16 cellular contexts compared by ENCODE assay signal in genomic region chr22:47850644-47851151, GRCh38.
DNase-seq lines count a peak whose midpoint lies in the region; ATAC-seq, FAIRE-seq and TF ChIP-seq lines count a peak whose summit lies in the region.
"Had no signal": no experiment of that assay in that cellular context is flagged by ENCODE, and none has a peak within 500 bp of the region (broad histone marks: within the 10 kb centered on the region; RNA-seq: fewer than 3 reads in every experiment).

No MANE protein-coding gene starts in this region.

- POLR2A ChIA-PET in HepG2 (lab: Yijun Ruan, JAX): no interaction called here

- H3K27ac ChIP-seq in esophagus muscularis mucosa (replicated peaks in 1 of 4): no peak overlapping the region
- H3K27ac ChIP-seq in HepG2 (ENCODE audit: extremely low read length, insufficient read depth, low read length): no peak overlapping the region
- H3K27ac ChIP-seq: heart left ventricle, neutrophil had no signal

- no peak for TF ChIP-seq RAD21 in HepG2 (CRISPR knock-in tag; IDR thresholded peaks at IDR 0.05)

- H3K36me3 ChIP-seq in esophagus muscularis mucosa (no peaks in the 10 kb centered on the region), HepG2 (replicated peaks in 1 of 2; ENCODE audit: control insufficient read depth in 1 of 2, insufficient read depth in 2 of 2, low read length in 2 of 2) (no peaks in the 10 kb centered on the region)
- H3K36me3 ChIP-seq: heart left ventricle, neutrophil had no signal

- H3K4me2 ChIP-seq in HepG2 (ENCODE audit: low read depth, low read length): no peak overlapping the region

- CTCF ChIA-PET in HepG2 (lab: Yijun Ruan, JAX; ENCODE audit: low intra/inter-chr PET ratio, low total read pairs): no interaction called here

- H3K4me1 ChIP-seq in esophagus muscularis mucosa: no peaks in the 10 kb centered on the region
- no peaks in the 10 kb centered on the region for H3K4me1 ChIP-seq in HepG2 (ENCODE audit: insufficient read depth, low read length)
- H3K4me1 ChIP-seq: heart left ventricle had no signal

- H3K79me2 ChIP-seq in HepG2 (ENCODE audit: insufficient read depth, low read length): no peaks in the 10 kb centered on the region

- 44% methylated on average over 2 of the region's 2 CpGs for WGBS in esophagus muscularis mucosa
- 45% methylated on average over 2 of the region's 2 CpGs for WGBS in HepG2 (ENCODE audit: low lambda C conversion rate)

- H4K20me1 ChIP-seq in HepG2 (ENCODE audit: insufficient read depth, low read length): no peaks in the 10 kb centered on the region

- in situ Hi-C loops in HepG2 (cut with HindIII; ENCODE audit: extremely low pct_ligation_motif_present, low pct_unique_long_range_greater_than_20kb): no loop called here

- H3K4me3 ChIP-seq in esophagus muscularis mucosa (no peak overlapping the region), HepG2 (replicated peaks in 1 of 3; ENCODE audit: insufficient read depth in 1 of 3, low read depth in 2 of 3, low read length in 3 of 3) (no peak overlapping the region)
- H3K4me3 ChIP-seq: heart left ventricle had no signal

- no TSS peak for BruUV-seq in HepG2 (replicated peaks; lab: Mats Ljungman, UMichigan)

- H3K27me3 ChIP-seq in esophagus muscularis mucosa (peaks cover 0 to 21% (median 0%) of the 10 kb centered on the region in 4 donors), HepG2 (ENCODE audit: control insufficient read depth in 1 of 2, insufficient read depth in 2 of 2, low read length in 2 of 2) (peaks cover 0 to 25% of the 10 kb centered on the region in 2 experiments; a peak in 2 of 5 replicates)

- H3K9ac ChIP-seq in HepG2 (ENCODE audit: insufficient read depth, low read depth, low read length): no peak overlapping the region

- ATAC-seq in HG03565 (IDR thresholded peaks at IDR 0.05; ENCODE audit: unreplicated experiment) (no peak), HepG2 (no peak), left ventricle myocardium superior (no peak)
- ATAC-seq: heart left ventricle, left colon had no signal

- intact Hi-C loops in esophagus muscularis mucosa (cut with DNase I): no loop called here
- intact Hi-C loops in HepG2 (cut with micrococcal nuclease; ENCODE audit: unreplicated experiment): no loop called here
- intact Hi-C loops in left ventricle myocardium superior (cut with micrococcal nuclease): no loop called here

- no peak for FAIRE-seq in HepG2 (lab: Jason Lieb, UNC)

- DNase-seq in M059J (ENCODE audit: low read depth) (peak; percentile 39), NCI-H748 treated with DMSO at 0.1 percent for 48 hours (lab: John Stamatoyannopoulos, UW) (peak; percentile 41), esophagus muscularis mucosa (ENCODE audit: extremely low spot score) (peak; percentile 89), smooth muscle cell of the brain vasculature (ENCODE audit: low read depth, low spot score) (peak; percentile 9), RKO (ENCODE audit: low spot score) (no peak), HepG2 (ENCODE audit: low spot score) (no peak), left ventricle myocardium superior (no peak)
- DNase-seq: activated naive CD4-positive, alpha-beta T cell treated with anti-CD3 and anti-CD28 coated beads, Interleukin-2, amount 10 ng/mL, durations not matched to agents 7 days and 5 days; CD4-positive, alpha-beta T cell; central memory CD4-positive, alpha-beta T cell; heart left ventricle; HFFc6; IMR-90; left colon had no signal

- no peak for TF ChIP-seq EP300 in esophagus muscularis mucosa (IDR thresholded peaks at IDR 0.05)
- TF ChIP-seq EP300 in HepG2 (IDR thresholded peaks at IDR 0.05; ENCODE audit: low read depth in 2 of 2, low read length in 2 of 2): no peak
- no peak for TF ChIP-seq EP300 in HepG2 (CRISPR knock-in tag; IDR thresholded peaks at IDR 0.05; ENCODE audit: borderline replicate concordance)

- TF ChIP-seq POLR2A in esophagus muscularis mucosa (IDR thresholded peaks at IDR 0.05; ENCODE audit: low read depth) (no peak), HepG2 (IDR thresholded peaks at IDR 0.05; ENCODE audit: insufficient read depth in 1 of 2, low read depth in 2 of 2, low read length in 2 of 2) (no peak)

- TF ChIP-seq CTCF in esophagus muscularis mucosa (IDR thresholded peaks at IDR 0.05): no peak
- TF ChIP-seq CTCF in HepG2 (CRISPR knock-in tag; IDR thresholded peaks at IDR 0.05): no peak

- no peaks in the 10 kb centered on the region for H3K9me3 ChIP-seq in esophagus muscularis mucosa
- H3K9me3 ChIP-seq in HepG2 (ENCODE audit: low read length): no peaks in the 10 kb centered on the region
- H3K9me3 ChIP-seq: heart left ventricle, neutrophil had no signal

- H2AFZ ChIP-seq in HepG2 (ENCODE audit: low read length): no peak overlapping the region

TF ChIP-seq in HepG2, 621 proteins besides CTCF, POLR2A, EP300 and RAD21:
- TF ChIP-seq HMG20B (CRISPR knock-in tag; conservative IDR thresholded peaks at IDR 0.05) (no peak), MBNL3 (CRISPR knock-in tag; conservative IDR thresholded peaks at IDR 0.05) (no peak), ZBTB7B (CRISPR knock-in tag; IDR thresholded peaks at IDR 0.05) (no peak), NONO (IDR thresholded peaks at IDR 0.05) (no peak), NONO (CRISPR knock-in tag; conservative IDR thresholded peaks at IDR 0.05) (no peak), ZNF329 (CRISPR knock-in tag; IDR thresholded peaks at IDR 0.05; ENCODE audit: low read depth) (no peak), CBX1 (IDR thresholded peaks at IDR 0.05; ENCODE audit: low read depth) (no peak), MEIS1 (CRISPR knock-in tag; IDR thresholded peaks at IDR 0.05; ENCODE audit: borderline replicate concordance) (no peak), ZNF672 (CRISPR knock-in tag; IDR thresholded peaks at IDR 0.05) (no peak), ZNF670 (CRISPR knock-in tag; IDR thresholded peaks at IDR 0.05; ENCODE audit: borderline replicate concordance) (no peak), BCL3 (CRISPR knock-in tag; IDR thresholded peaks at IDR 0.05) (no peak), SCMH1 (CRISPR knock-in tag; IDR thresholded peaks at IDR 0.05; ENCODE audit: borderline replicate concordance) (no peak), MXD1 (CRISPR knock-in tag; IDR thresholded peaks at IDR 0.05) (no peak), ZNF224 (CRISPR knock-in tag; IDR thresholded peaks at IDR 0.05) (no peak), ETS1 (CRISPR knock-in tag; IDR thresholded peaks at IDR 0.05) (no peak), ZNF512 (CRISPR knock-in tag; IDR thresholded peaks at IDR 0.05) (no peak), TMF1 (CRISPR knock-in tag; IDR thresholded peaks at IDR 0.05; ENCODE audit: low read depth) (no peak), ZBTB8A (CRISPR knock-in tag; IDR thresholded peaks at IDR 0.05; ENCODE audit: borderline replicate concordance, low read depth) (no peak), KDM3A (CRISPR knock-in tag; IDR thresholded peaks at IDR 0.05; ENCODE audit: low read depth) (no peak), ZNF75D (CRISPR knock-in tag; IDR thresholded peaks at IDR 0.05; ENCODE audit: borderline replicate concordance) (no peak), ZNF550 (CRISPR knock-in tag; IDR thresholded peaks at IDR 0.05; ENCODE audit: borderline replicate concordance) (no peak)

Comparison
In these comparisons a context has a peak if more than half of its experiments do, and no peak if none do; other contexts are left out.
1. DNase-seq: peak in M059J (single experiment), NCI-H748 treated with DMSO at 0.1 percent for 48 hours (single experiment), esophagus muscularis mucosa (single experiment) and smooth muscle cell of the brain vasculature (single experiment); none in RKO (single experiment), HepG2 (single experiment) and left ventricle myocardium superior (single experiment).